15 cellular contexts compared by ENCODE assay signal in the genomic region with DNA sequence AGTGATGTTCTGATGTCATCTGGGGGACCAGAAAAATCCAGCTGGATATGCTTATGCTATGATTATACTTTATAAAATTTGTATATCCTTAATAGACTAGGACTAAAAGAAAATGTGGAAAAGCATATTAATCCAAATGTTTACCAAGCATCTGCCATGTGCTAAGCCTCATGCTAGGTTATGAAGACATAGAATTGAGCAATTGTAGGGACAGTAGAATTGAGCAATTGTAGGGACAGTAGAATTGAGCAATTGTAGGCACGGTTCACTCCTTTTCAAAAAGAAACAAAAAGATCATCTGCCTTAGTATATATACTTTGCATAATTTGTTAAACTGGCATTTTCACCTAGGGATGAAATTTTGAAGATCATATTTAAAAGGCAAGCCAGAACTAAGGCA. TPM values are rescaled to one million over a fixed set of nuclear protein-coding genes. Genes with fewer than 3 reads are reported as not detected.
DNase-seq lines count a peak whose midpoint lies in the region; ATAC-seq and TF ChIP-seq lines count a peak whose summit lies in the region.
"Had no signal": no experiment of that assay in that cellular context is flagged by ENCODE, and none has a peak within 500 bp of the region (broad histone marks: within the 10 kb centered on the region; RNA-seq: fewer than 3 reads in every experiment).

No MANE protein-coding gene starts in this region.

- ATAC-seq in gastroesophageal sphincter, result peak; percentile 90
- ATAC-seq: activated CD4-positive, alpha-beta T cell treated with anti-CD3 and anti-CD28 coated beads for 36 hours had no signal

- TF ChIP-seq POLR2A in gastroesophageal sphincter (IDR thresholded peaks at IDR 0.05) (no peak), tibial nerve (IDR thresholded peaks at IDR 0.05) (no peak)

- DNase-seq in HFFc6, result peak; percentile 45
- DNase-seq in SKM-1 (lab: John Stamatoyannopoulos, UW; ENCODE audit: unreplicated experiment), result peak; percentile 84
- peak in 1 of 2 donors; percentile 29 for DNase-seq in tibial nerve (ENCODE audit: low spot score in 2 of 2)
- DNase-seq in COR-L47 (lab: John Stamatoyannopoulos, UW), result no peak
- no peak for DNase-seq in endodermal cell
- DNase-seq in SK-N-DZ (ENCODE audit: low spot score), result no peak
- DNase-seq: activated CD4-positive, alpha-beta T cell treated with anti-CD3 and anti-CD28 coated beads for 36 hours; cerebellar nuclear complex; DMS53; foreskin keratinocyte; left cardiac atrium; NCI-H510A; stomach had no signal

- H3K4me1 Mint-ChIP-seq in HFFc6 (ENCODE audit: low read depth), result peaks cover 54% of the 10 kb centered on the region
- peaks cover 4% of the 10 kb centered on the region for H3K4me1 Mint-ChIP-seq in endodermal cell

- H3K36me3 ChIP-seq in gastroesophageal sphincter (peaks cover 0 to 41% of the 10 kb centered on the region in 2 donors), tibial nerve (peaks cover 0 to 26% (median 2%) of the 10 kb centered on the region in 3 donors), endodermal cell (ENCODE audit: control insufficient read depth, insufficient read depth, low read length) (peaks cover 22% of the 10 kb centered on the region)

- H3K9me3 Mint-ChIP-seq in HFFc6, result no peaks in the 10 kb centered on the region
- H3K9me3 Mint-ChIP-seq in endodermal cell, result no peaks in the 10 kb centered on the region

- H3K4me3 Mint-ChIP-seq in HFFc6, result no peak overlapping the region
- H3K4me3 Mint-ChIP-seq in endodermal cell, result no peak overlapping the region
- H3K4me3 Mint-ChIP-seq: activated CD4-positive, alpha-beta T cell treated with anti-CD3 and anti-CD28 coated beads for 36 hours had no signal

- H3K36me3 Mint-ChIP-seq in HFFc6 (ENCODE audit: low read depth) (peaks cover 22% of the 10 kb centered on the region), endodermal cell (ENCODE audit: low read depth) (peaks cover 41% of the 10 kb centered on the region)

- H3K9ac ChIP-seq in endodermal cell (ENCODE audit: extremely low read depth, low read length, poor library complexity, severe bottlenecking), result no peak overlapping the region

- H3K27me3 Mint-ChIP-seq in HFFc6 (ENCODE audit: insufficient read depth), result no peaks in the 10 kb centered on the region; the same call in 1 of the 2 replicates
- no peaks in the 10 kb centered on the region for H3K27me3 Mint-ChIP-seq in endodermal cell (ENCODE audit: insufficient read depth)
- H3K27me3 Mint-ChIP-seq: activated CD4-positive, alpha-beta T cell treated with anti-CD3 and anti-CD28 coated beads for 36 hours had no signal

- H3K27ac Mint-ChIP-seq in HFFc6, result peak overlapping the region; percentile 74
- H3K27ac Mint-ChIP-seq in endodermal cell, result no peak overlapping the region
- H3K27ac Mint-ChIP-seq: activated CD4-positive, alpha-beta T cell treated with anti-CD3 and anti-CD28 coated beads for 36 hours had no signal

- H3K9me3 ChIP-seq in gastroesophageal sphincter, result no peaks in the 10 kb centered on the region
- no peaks in the 10 kb centered on the region for H3K9me3 ChIP-seq in tibial nerve
- no peaks in the 10 kb centered on the region for H3K9me3 ChIP-seq in endodermal cell (ENCODE audit: control insufficient read depth, low read length)
- H3K9me3 ChIP-seq: SJSA1, stomach had no signal

- TF ChIP-seq EP300 in gastroesophageal sphincter (IDR thresholded peaks at IDR 0.05) (no peak), tibial nerve (IDR thresholded peaks at IDR 0.05) (peak; percentile 58 to 98)

- H3K4me3 ChIP-seq in gastroesophageal sphincter (no peak overlapping the region), tibial nerve (no peak overlapping the region), endodermal cell (ENCODE audit: low read length) (no peak overlapping the region)
- H3K4me3 ChIP-seq: SJSA1, stomach had no signal

- H3K27me3 ChIP-seq in gastroesophageal sphincter (no peaks in the 10 kb centered on the region), tibial nerve (no peaks in the 10 kb centered on the region), endodermal cell (ENCODE audit: control insufficient read depth, insufficient read depth, low read length, poor library complexity, severe bottlenecking) (no peaks in the 10 kb centered on the region)
- H3K27me3 ChIP-seq: foreskin keratinocyte, SJSA1, stomach had no signal

- H3K27ac ChIP-seq in gastroesophageal sphincter (no peak overlapping the region), tibial nerve (peak overlapping the region in 1 of 4 donors; percentile 26), endodermal cell (ENCODE audit: low read depth, low read length) (no peak overlapping the region)
- H3K27ac ChIP-seq: foreskin keratinocyte, SJSA1 had no signal

- H3K4me1 ChIP-seq in gastroesophageal sphincter, result peaks cover 0 to 23% (median 2%) of the 10 kb centered on the region in 3 donors
- peaks cover 0 to 25% (median 1%) of the 10 kb centered on the region in 4 donors for H3K4me1 ChIP-seq in tibial nerve
- no peaks in the 10 kb centered on the region for H3K4me1 ChIP-seq in endodermal cell (ENCODE audit: control insufficient read depth, insufficient read depth, low read length)

- 50 to 75% methylated on average over 1 of the region's 1 CpG for WGBS in gastroesophageal sphincter (ENCODE audit: low coverage in 1 of 2), 2 donors
- WGBS in tibial nerve, 2 donors, result 32 to 33% methylated on average over 1 of the region's 1 CpG
- WGBS in endodermal cell (ENCODE audit: insufficient coverage in 1 of 2, insufficient read length in 1 of 2), 2 experiments, result no CpG with 5 or more reads among the region's 1 CpG

- TF ChIP-seq CTCF in HFFc6 (IDR thresholded peaks at IDR 0.05) (no peak), gastroesophageal sphincter (IDR thresholded peaks at IDR 0.05) (no peak), tibial nerve (IDR thresholded peaks at IDR 0.05) (no peak), endodermal cell (conservative IDR thresholded peaks at IDR 0.05) (no peak)

RNA-seq across cellular contexts. Expression of gene ABHD5, which starts 18.3 kb away (rescaled TPM):
- 10 to 100 TPM; 16.0 to 25.8 (median 18.1) TPM for total RNA-seq in HFFc6 (2021; fragmentation: NEBNext Ultra II Directional; extraction: Animal tissue kit (Norgen Biotek cat#: 25700))
- total RNA-seq in gastroesophageal sphincter (10 to 100 TPM; 26.1 to 53.2 (median 34.8) TPM), tibial nerve (10 to 100 TPM; 21.6 to 29.7 (median 29.0) TPM), endodermal cell (10 to 100 TPM; 20.5 to 24.1 TPM)
- 14.1 TPM for polyA plus RNA-seq in endodermal cell (2013, experiment 1 of 2)
- 12.9 TPM for polyA plus RNA-seq in endodermal cell (2013, experiment 2 of 2)
- polyA plus RNA-seq in SK-N-DZ (2014; cell fraction: cytosol; rRNA removed), result 8.7 and 10.4 TPM in 2 replicates
- polyA plus RNA-seq in SK-N-DZ (2014; cell fraction: nucleus; rRNA removed), result 2.7 and 2.9 TPM in 2 replicates

Comparison
In these comparisons a context has a peak if more than half of its experiments do, and no peak if none do; other contexts are left out.
1. DNase-seq: peak in HFFc6 (single experiment) and SKM-1 (single experiment); none in COR-L47 (single experiment), endodermal cell (single experiment) and SK-N-DZ (single experiment).